In genomic region chr13:30037306-30037705, GRCh38 we compare ENCODE assay signal across 28 cellular contexts.
A peak's percentile ranks its signal among the peaks of the same experiment; 100 is the strongest.
DNase-seq lines count a peak whose midpoint lies in the region; ATAC-seq, FAIRE-seq and TF ChIP-seq lines count a peak whose summit lies in the region.
"Had no signal": no experiment of that assay in that cellular context is flagged by ENCODE, and none has a peak within 500 bp of the region (broad histone marks: within the 10 kb centered on the region; RNA-seq: fewer than 3 reads in every experiment).

No MANE protein-coding gene starts in this region.

- ATAC-seq in HepG2: no peak
- ATAC-seq in right lobe of liver: no peak
- no peak for ATAC-seq in Right ventricle myocardium superior (ENCODE audit: poor library complexity)
- ATAC-seq: A549; activated naive CD8-positive, alpha-beta T cell treated with anti-CD3 and anti-CD28 coated beads, Interleukin-2, amount 50 U/mL, for 24 hours; CD8-positive, alpha-beta T cell; foreskin keratinocyte; natural killer cell treated with Interleukin-12 subunit alpha and Interleukin-12 subunit beta and Interleukin-15 and Interleukin-18, amount 100 ng/mL, for 72 hours; PC-3; stimulated activated naive B cell treated with anti-CD40 and anti-IgM and Interleukin-4, amounts not matched to agents 10 μg/mL and 1 μg/mL and 100 μg/mL, for 72 hours had no signal

- DNase-seq in HepG2 (ENCODE audit: low spot score) (no peak), right lobe of liver (no peak), astrocyte of the spinal cord (ENCODE audit: low read depth, low spot score) (peak; percentile 42), left kidney (ENCODE audit: low read depth, low spot score) (peak; percentile 67), kidney glomerular epithelial cell (lab: John Stamatoyannopoulos, UW) (no peak), NK-92 (lab: John Stamatoyannopoulos, UW; ENCODE audit: unreplicated experiment) (no peak), Ammon's horn (ENCODE audit: low spot score) (no peak), Right ventricle myocardium superior (no peak)
- DNase-seq: activated CD4-positive, alpha-beta memory T cell treated with anti-CD3 and anti-CD28 coated beads, Interleukin-2, amount 10 ng/mL, durations not matched to agents 7 days and 5 days; activated CD8-positive, alpha-beta memory T cell treated with anti-CD3 and anti-CD28 coated beads, Interleukin-2, amount 50 U/mL, for 4 hours; activated naive CD4-positive, alpha-beta T cell; activated naive CD8-positive, alpha-beta T cell treated with anti-CD3 and anti-CD28 coated beads, Interleukin-2, amount 50 U/mL, for 24 hours; CD8-positive, alpha-beta T cell; DMS153; foreskin keratinocyte; HFFc6; NCI-H1092; NCI-H1694 treated with DMSO at 0.1 percent for 48 hours; NCI-H2171 treated with DMSO at 0.1 percent for 48 hours; ovary; PC-3; stimulated activated naive B cell treated with anti-CD40 and anti-IgM and Interleukin-4, amounts not matched to agents 10 μg/mL and 1 μg/mL and 100 μg/mL, for 72 hours had no signal

- in situ Hi-C loops in HepG2 (cut with HindIII; ENCODE audit: extremely low pct_ligation_motif_present, low pct_unique_long_range_greater_than_20kb) (no loop called here), astrocyte of the spinal cord (cut with HindIII; ENCODE audit: low sequenced_read_pairs) (no loop called here)

- no peak overlapping the region for H3K27ac ChIP-seq in HepG2 (ENCODE audit: extremely low read length, insufficient read depth, low read length)
- no peak overlapping the region for H3K27ac ChIP-seq in right lobe of liver
- H3K27ac ChIP-seq: A549, esophagus muscularis mucosa, foreskin keratinocyte, ovary, suprapubic skin had no signal

- POLR2A ChIA-PET in HepG2 (lab: Yijun Ruan, JAX): no interaction called here

- FAIRE-seq in HepG2 (lab: Jason Lieb, UNC): no peak
- FAIRE-seq: A549, G401.6 had no signal

- no peak for TF ChIP-seq CTCF in HepG2 (CRISPR knock-in tag; IDR thresholded peaks at IDR 0.05)
- no peak for TF ChIP-seq CTCF in right lobe of liver (IDR thresholded peaks at IDR 0.05)
- no peak for TF ChIP-seq CTCF in astrocyte of the spinal cord (IDR thresholded peaks at IDR 0.05; ENCODE audit: low read depth, low read length)

- 21% methylated on average over 6 of the region's 6 CpGs for WGBS in HepG2 (ENCODE audit: low lambda C conversion rate)
- 76% methylated on average over 6 of the region's 6 CpGs for WGBS in right lobe of liver (ENCODE audit: insufficient coverage, low coverage, low lambda C conversion rate, missing lambda C conversion rate)

- H3K79me2 ChIP-seq in HepG2 (ENCODE audit: insufficient read depth, low read length): no peaks in the 10 kb centered on the region

- H2AFZ ChIP-seq in HepG2 (ENCODE audit: low read length): no peak overlapping the region

- H3K4me3 ChIP-seq in HepG2 (replicated peaks in 1 of 3; ENCODE audit: insufficient read depth in 1 of 3, low read depth in 2 of 3, low read length in 3 of 3): no peak overlapping the region
- no peak overlapping the region for H3K4me3 ChIP-seq in right lobe of liver
- no peak overlapping the region for H3K4me3 ChIP-seq in astrocyte of the spinal cord (ENCODE audit: low read depth, low read length)
- H3K4me3 ChIP-seq: A549, esophagus muscularis mucosa, lung, ovary, suprapubic skin had no signal

- intact Hi-C loops in HepG2 (cut with micrococcal nuclease; ENCODE audit: unreplicated experiment): no loop called here
- intact Hi-C loops in right lobe of liver (cut with DNase I): no loop called here
- intact Hi-C loops in Right ventricle myocardium superior (cut with DNase I): no loop called here

- H3K9ac ChIP-seq in HepG2 (ENCODE audit: insufficient read depth, low read depth, low read length): no peak overlapping the region

- TF ChIP-seq RAD21 in HepG2 (CRISPR knock-in tag; IDR thresholded peaks at IDR 0.05): no peak

- no peaks in the 10 kb centered on the region for H3K4me1 ChIP-seq in HepG2 (ENCODE audit: insufficient read depth, low read length)
- H3K4me1 ChIP-seq in right lobe of liver: no peaks in the 10 kb centered on the region

- no peaks in the 10 kb centered on the region for H3K36me3 ChIP-seq in HepG2 (replicated peaks in 1 of 2; ENCODE audit: control insufficient read depth in 1 of 2, insufficient read depth in 2 of 2, low read length in 2 of 2)
- no peaks in the 10 kb centered on the region for H3K36me3 ChIP-seq in right lobe of liver
- H3K36me3 ChIP-seq: esophagus muscularis mucosa, ovary, suprapubic skin had no signal

- H3K27me3 ChIP-seq in HepG2 (ENCODE audit: control insufficient read depth in 1 of 2, insufficient read depth in 2 of 2, low read length in 2 of 2) (peaks cover 0 to 6% of the 10 kb centered on the region in 2 experiments; a peak in 2 of 5 replicates), right lobe of liver (no peaks in the 10 kb centered on the region)
- H3K27me3 ChIP-seq: ovary had no signal

- H4K20me1 ChIP-seq in HepG2 (ENCODE audit: insufficient read depth, low read length): no peaks in the 10 kb centered on the region

- TF ChIP-seq EP300 in HepG2 (IDR thresholded peaks at IDR 0.05; ENCODE audit: low read depth in 2 of 2, low read length in 2 of 2): no peak
- TF ChIP-seq EP300 in HepG2 (CRISPR knock-in tag; IDR thresholded peaks at IDR 0.05; ENCODE audit: borderline replicate concordance): no peak

- H3K4me2 ChIP-seq in HepG2 (ENCODE audit: low read depth, low read length): no peak overlapping the region
- H3K4me2 ChIP-seq: A549 had no signal

- CTCF ChIA-PET in HepG2 (lab: Yijun Ruan, JAX; ENCODE audit: low intra/inter-chr PET ratio, low total read pairs): no interaction called here

- no TSS peak for BruUV-seq in HepG2 (replicated peaks; lab: Mats Ljungman, UMichigan)

- H3K9me3 ChIP-seq in HepG2 (ENCODE audit: low read length) (no peaks in the 10 kb centered on the region), right lobe of liver (no peaks in the 10 kb centered on the region)
- H3K9me3 ChIP-seq: A549, esophagus muscularis mucosa, ovary, suprapubic skin had no signal

- no peak for TF ChIP-seq POLR2A in HepG2 (IDR thresholded peaks at IDR 0.05; ENCODE audit: insufficient read depth in 1 of 2, low read depth in 2 of 2, low read length in 2 of 2)
- no peak for TF ChIP-seq POLR2A in right lobe of liver (IDR thresholded peaks at IDR 0.05)

TF ChIP-seq in HepG2, 621 proteins besides CTCF, POLR2A, EP300 and RAD21 (continues in another document):
- TF ChIP-seq THRA (CRISPR knock-in tag; IDR thresholded peaks at IDR 0.05; ENCODE audit: borderline replicate concordance): no peak
- no peak for TF ChIP-seq ZNF687 (CRISPR knock-in tag; IDR thresholded peaks at IDR 0.05)
- no peak for TF ChIP-seq ZNF563 (CRISPR knock-in tag; IDR thresholded peaks at IDR 0.05)
- no peak for TF ChIP-seq KLF11 (CRISPR knock-in tag; IDR thresholded peaks at IDR 0.05)

Comparison
In these comparisons a context has a peak if more than half of its experiments do, and no peak if none do; other contexts are left out.
1. DNase-seq: peak in astrocyte of the spinal cord (single experiment) and left kidney (single experiment); none in HepG2 (single experiment), right lobe of liver (0 of 3), kidney glomerular epithelial cell (single experiment), NK-92 (single experiment), Ammon's horn (single experiment) and Right ventricle myocardium superior (single experiment).